Comparison of ENCODE assay signal across 37 cellular contexts in the genomic region with DNA sequence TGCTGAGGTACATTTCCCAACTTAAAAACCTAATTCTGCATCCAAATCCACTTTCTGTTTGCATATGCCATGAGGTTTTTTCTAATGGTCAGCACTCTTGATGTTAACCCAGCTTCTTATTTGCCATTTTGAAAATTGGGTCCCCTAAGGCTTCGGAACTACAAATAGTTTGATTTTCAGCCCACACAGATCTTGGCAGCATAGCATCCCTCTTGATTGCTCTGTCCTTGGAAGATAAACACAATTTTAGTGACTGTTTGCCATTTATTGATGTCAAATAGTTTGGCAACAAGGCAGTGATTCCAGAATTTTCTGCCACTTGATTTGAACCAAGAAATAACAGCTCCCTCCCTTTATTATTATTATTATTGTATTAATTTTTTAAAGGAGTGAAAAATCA.
DNase-seq lines count a peak whose midpoint lies in the region; ATAC-seq, FAIRE-seq and TF ChIP-seq lines count a peak whose summit lies in the region.
"Had no signal": no experiment of that assay in that cellular context is flagged by ENCODE, and none has a peak within 500 bp of the region (broad histone marks: within the 10 kb centered on the region; RNA-seq: fewer than 3 reads in every experiment).

No MANE protein-coding gene starts in this region.

- no peaks in the 10 kb centered on the region for H3K4me1 Mint-ChIP-seq in WTC11
- H3K4me1 Mint-ChIP-seq: B cell; CD14-positive monocyte; CD4-positive, CD25-positive, alpha-beta regulatory T cell; CD8-positive, alpha-beta memory T cell had no signal

- no TSS peak for BruUV-seq in HepG2 (replicated peaks; lab: Mats Ljungman, UMichigan)

- no peak overlapping the region for H3K27ac ChIP-seq in liver (ENCODE audit: low read depth in 1 of 2, low read length in 2 of 2)
- H3K27ac ChIP-seq in HepG2 (ENCODE audit: extremely low read length, insufficient read depth, low read length) = no peak overlapping the region
- no peak overlapping the region for H3K27ac ChIP-seq in right lobe of liver
- H3K27ac ChIP-seq: 22Rv1; A549; BLaER1; BLaER1 treated with 17β-estradiol and CSF1 and Interleukin-3, amounts not matched to agents 10 nM and 100 nM; C4-2B had no signal

- intact Hi-C loops in HepG2 (cut with micrococcal nuclease; ENCODE audit: unreplicated experiment) = no loop called here
- intact Hi-C loops in right lobe of liver (cut with DNase I) = no loop called here

- H3K36me3 ChIP-seq in liver (ENCODE audit: control insufficient read depth in 4 of 4, insufficient read depth in 3 of 4, low read depth in 1 of 4, low read length in 3 of 4) = no peaks in the 10 kb centered on the region
- no peaks in the 10 kb centered on the region for H3K36me3 ChIP-seq in HepG2 (replicated peaks in 1 of 2; ENCODE audit: control insufficient read depth in 1 of 2, insufficient read depth in 2 of 2, low read length in 2 of 2)
- no peaks in the 10 kb centered on the region for H3K36me3 ChIP-seq in right lobe of liver
- H3K36me3 ChIP-seq in HAP-1 (replicated peaks) = no peaks in the 10 kb centered on the region
- H3K36me3 ChIP-seq: BE2C; BLaER1; BLaER1 treated with 17β-estradiol and CSF1 and Interleukin-3, amounts not matched to agents 10 nM and 100 nM had no signal

- TF ChIP-seq CTCF in liver (IDR thresholded peaks at IDR 0.05; ENCODE audit: low read depth, low read length, missing input control) = no peak
- TF ChIP-seq CTCF in HepG2 (CRISPR knock-in tag; IDR thresholded peaks at IDR 0.05) = no peak
- TF ChIP-seq CTCF in WTC11 (IDR thresholded peaks at IDR 0.05) = no peak
- TF ChIP-seq CTCF in right lobe of liver (IDR thresholded peaks at IDR 0.05) = no peak

- no peak overlapping the region for H3K27ac Mint-ChIP-seq in WTC11
- H3K27ac Mint-ChIP-seq: B cell; CD14-positive monocyte; CD4-positive, alpha-beta memory T cell; CD4-positive, alpha-beta T cell; CD8-positive, alpha-beta memory T cell; CD8-positive, alpha-beta T cell had no signal

- H3K9ac ChIP-seq in liver (ENCODE audit: low read depth in 1 of 2, low read length in 2 of 2) = no peak overlapping the region
- H3K9ac ChIP-seq in HepG2 (ENCODE audit: insufficient read depth, low read depth, low read length) = no peak overlapping the region
- H3K9ac ChIP-seq: BLaER1; BLaER1 treated with 17β-estradiol and CSF1 and Interleukin-3, amounts not matched to agents 10 nM and 100 nM had no signal

- 40% methylated on average over 1 of the region's 1 CpG for WGBS in liver
- 0% methylated on average over 1 of the region's 1 CpG for WGBS in HepG2 (ENCODE audit: low lambda C conversion rate)
- WGBS in right lobe of liver (ENCODE audit: insufficient coverage, low coverage, low lambda C conversion rate, missing lambda C conversion rate) = 36% methylated on average over 1 of the region's 1 CpG

- H3K9me3 Mint-ChIP-seq in WTC11 = peaks cover 51% of the 10 kb centered on the region

- DNase-seq in HepG2 (ENCODE audit: low spot score) (no peak), WTC11 (ENCODE audit: low spot score) (no peak), left lobe of liver (ENCODE audit: low spot score) (no peak), right lobe of liver (no peak), HAP-1 (ENCODE audit: low spot score in 2 of 2) (no peak), NCI-H146 (lab: John Stamatoyannopoulos, UW) (no peak), GM12891 (ENCODE audit: insufficient read length, low spot score) (no peak)
- DNase-seq: 8988T; ACHN; AML-193; BE2C; C1 segment of cervical spinal cord; Caco-2; Calu3; CD4-positive, alpha-beta memory T cell; CD4-positive, alpha-beta T cell; CD4-positive, CD25-positive, alpha-beta regulatory T cell; CD8-positive, alpha-beta memory T cell; CD8-positive, alpha-beta T cell; COR-L47; DMS 273 treated with DMSO at 0.1 percent for 48 hours; DMS153; DMS53; DMS79; DMS79 treated with DMSO at 0.1 percent for 48 hours; DND-41; EL had no signal

- no peaks in the 10 kb centered on the region for H4K20me1 ChIP-seq in HepG2 (ENCODE audit: insufficient read depth, low read length)
- H4K20me1 ChIP-seq: BLaER1; BLaER1 treated with 17β-estradiol and CSF1 and Interleukin-3, amounts not matched to agents 10 nM and 100 nM had no signal

- H3K4me3 Mint-ChIP-seq in WTC11 = no peak overlapping the region
- H3K4me3 Mint-ChIP-seq: B cell; CD14-positive monocyte; CD4-positive, alpha-beta memory T cell; CD4-positive, alpha-beta T cell; CD4-positive, CD25-positive, alpha-beta regulatory T cell; CD8-positive, alpha-beta memory T cell; CD8-positive, alpha-beta T cell had no signal

- in situ Hi-C loops in HepG2 (cut with HindIII; ENCODE audit: extremely low pct_ligation_motif_present, low pct_unique_long_range_greater_than_20kb) = no loop called here
- in situ Hi-C loops in HAP-1 (cut with MboI; ENCODE audit: low sequenced_read_pairs) = no loop called here

- H3K27me3 ChIP-seq in liver (ENCODE audit: control insufficient read depth in 4 of 4, insufficient read depth in 4 of 4, low read length in 3 of 4) = no peaks in the 10 kb centered on the region
- H3K27me3 ChIP-seq in HepG2 (ENCODE audit: control insufficient read depth in 1 of 2, insufficient read depth in 2 of 2, low read length in 2 of 2) = 0 out of 5 replicates have a peak, but pooled peaks cover 0 to 2% of the 10 kb centered on the region in 2 experiments
- H3K27me3 ChIP-seq in right lobe of liver = no peaks in the 10 kb centered on the region
- no peaks in the 10 kb centered on the region for H3K27me3 ChIP-seq in HAP-1 (ENCODE audit: low read depth)
- H3K27me3 ChIP-seq: BE2C; BLaER1; BLaER1 treated with 17β-estradiol and CSF1 and Interleukin-3, amounts not matched to agents 10 nM and 100 nM had no signal

- TF ChIP-seq POLR2A in HepG2 (IDR thresholded peaks at IDR 0.05; ENCODE audit: insufficient read depth in 1 of 2, low read depth in 2 of 2, low read length in 2 of 2) (no peak), right lobe of liver (IDR thresholded peaks at IDR 0.05) (no peak), GM12891 (IDR thresholded peaks at IDR 0.05; ENCODE audit: low read depth, low read length) (no peak)

- no peaks in the 10 kb centered on the region for H3K79me2 ChIP-seq in HepG2 (ENCODE audit: insufficient read depth, low read length)

- H3K9me3 ChIP-seq in liver (ENCODE audit: control insufficient read depth in 4 of 4, low read length in 3 of 4) = peaks cover 0 to 2% (median 0%) of the 10 kb centered on the region in 4 donors
- H3K9me3 ChIP-seq in HepG2 (ENCODE audit: low read length) = no peaks in the 10 kb centered on the region
- no peaks in the 10 kb centered on the region for H3K9me3 ChIP-seq in right lobe of liver
- no peaks in the 10 kb centered on the region for H3K9me3 ChIP-seq in HAP-1
- H3K9me3 ChIP-seq: A549, BE2C, Caco-2 had no signal

- no peaks in the 10 kb centered on the region for H3K27me3 Mint-ChIP-seq in WTC11 (ENCODE audit: low read depth)
- H3K27me3 Mint-ChIP-seq: B cell; CD4-positive, alpha-beta T cell; CD4-positive, CD25-positive, alpha-beta regulatory T cell; CD8-positive, alpha-beta memory T cell had no signal

- FAIRE-seq in HepG2 (lab: Jason Lieb, UNC) (no peak), GM12891 (lab: Jason Lieb, UNC) (no peak)
- FAIRE-seq: A204.1, A549, D721Med had no signal

- H3K4me1 ChIP-seq in liver (ENCODE audit: control insufficient read depth in 4 of 4, insufficient read depth in 4 of 4, low read length in 3 of 4) (peaks cover 0 to 15% (median 2%) of the 10 kb centered on the region in 4 donors), HepG2 (ENCODE audit: insufficient read depth, low read length) (no peaks in the 10 kb centered on the region), right lobe of liver (peaks cover 0 to 17% (median 0%) of the 10 kb centered on the region in 4 donors), HAP-1 (no peaks in the 10 kb centered on the region)
- H3K4me1 ChIP-seq: A549; BE2C; BLaER1; BLaER1 treated with 17β-estradiol and CSF1 and Interleukin-3, amounts not matched to agents 10 nM and 100 nM; Caco-2 had no signal

- POLR2A ChIA-PET in HepG2 (lab: Yijun Ruan, JAX) (no interaction called here), WTC11 (lab: Charles Lee) (no interaction called here)

- CTCF ChIA-PET in HepG2 (lab: Yijun Ruan, JAX; ENCODE audit: low intra/inter-chr PET ratio, low total read pairs) = no interaction called here
- CTCF ChIA-PET in WTC11 (lab: Charles Lee) = interaction anchor here (0.6 kb wide), 1 partner anchor 737 kb away, joined by 4 read pairs; no protein-coding TSS in a partner anchor

- peaks cover 17% of the 10 kb centered on the region for H3K36me3 Mint-ChIP-seq in WTC11
- H3K36me3 Mint-ChIP-seq: CD14-positive monocyte; CD4-positive, alpha-beta memory T cell; CD4-positive, CD25-positive, alpha-beta regulatory T cell; CD8-positive, alpha-beta T cell had no signal

- ATAC-seq in HepG2 = no peak
- ATAC-seq in WTC11 = no peak
- ATAC-seq in left lobe of liver = peak; percentile 64
- peak; percentile 58 to 80 (median 66) for ATAC-seq in right lobe of liver
- ATAC-seq: A549; CD8-positive, alpha-beta T cell had no signal

- H2AFZ ChIP-seq in HepG2 (ENCODE audit: low read length) = no peak overlapping the region

- H3K4me3 ChIP-seq in liver (ENCODE audit: low read depth in 1 of 3, low read length in 3 of 3) (no peak overlapping the region), HepG2 (replicated peaks in 1 of 3; ENCODE audit: insufficient read depth in 1 of 3, low read depth in 2 of 3, low read length in 3 of 3) (no peak overlapping the region), right lobe of liver (no peak overlapping the region), HAP-1 (no peak overlapping the region)
- H3K4me3 ChIP-seq: A549; BLaER1; BLaER1 treated with 17β-estradiol and CSF1 and Interleukin-3, amounts not matched to agents 10 nM and 100 nM had no signal

- H3K4me2 ChIP-seq in HepG2 (ENCODE audit: low read depth, low read length) = no peak overlapping the region
- H3K4me2 ChIP-seq: A549; BLaER1; BLaER1 treated with 17β-estradiol and CSF1 and Interleukin-3, amounts not matched to agents 10 nM and 100 nM had no signal

- TF ChIP-seq RAD21 in liver (IDR thresholded peaks at IDR 0.05) = no peak
- TF ChIP-seq RAD21 in HepG2 (CRISPR knock-in tag; IDR thresholded peaks at IDR 0.05) = no peak

- no peak for TF ChIP-seq EP300 in HepG2 (IDR thresholded peaks at IDR 0.05; ENCODE audit: low read depth in 2 of 2, low read length in 2 of 2)
- TF ChIP-seq EP300 in HepG2 (CRISPR knock-in tag; IDR thresholded peaks at IDR 0.05; ENCODE audit: borderline replicate concordance) = no peak

TF ChIP-seq in liver, 16 proteins besides CTCF, POLR2A, EP300 and RAD21:
- TF ChIP-seq YY1 (IDR thresholded peaks at IDR 0.05) (peak; percentile 45), NR2F2 (IDR thresholded peaks at IDR 0.05) (no peak), HNF4A (conservative IDR thresholded peaks at IDR 0.05) (peak in 1 of 2 donors; percentile 7)
TF ChIP-seq in liver: peak in this region for 2.

TF ChIP-seq in HepG2, 621 proteins besides CTCF, POLR2A, EP300 and RAD21 (continues in another document):
- no peak for TF ChIP-seq SMARCE1 (IDR thresholded peaks at IDR 0.05; ENCODE audit: borderline replicate concordance)

TF ChIP-seq in WTC11, 78 proteins besides CTCF, POLR2A, EP300 and RAD21 (continues in another document):
- TF ChIP-seq ZNF263 (CRISPR knock-in tag; IDR thresholded peaks at IDR 0.05; ENCODE audit: low read depth) (no peak), HMGA2 (CRISPR knock-in tag; IDR thresholded peaks at IDR 0.05) (0 out of 2 replicates have a peak, but pooled peaks have one; percentile 15)

TF ChIP-seq in GM12891, 5 proteins besides CTCF, POLR2A, EP300 and RAD21 (continues in another document):
- TF ChIP-seq POLR2AphosphoS5 (IDR thresholded peaks at IDR 0.05; ENCODE audit: low read depth, low read length) (no peak), TAF1 (IDR thresholded peaks at IDR 0.05; ENCODE audit: low read depth, low read length) (no peak)

Comparison
In these comparisons a context has a peak if more than half of its experiments do, and no peak if none do; other contexts are left out.
1. ATAC-seq: peak in left lobe of liver (single experiment) and right lobe of liver (4 of 4); none in HepG2 (single experiment) and WTC11 (single experiment).